1 cellular context compared by ENCODE assay signal in the genomic region with DNA sequence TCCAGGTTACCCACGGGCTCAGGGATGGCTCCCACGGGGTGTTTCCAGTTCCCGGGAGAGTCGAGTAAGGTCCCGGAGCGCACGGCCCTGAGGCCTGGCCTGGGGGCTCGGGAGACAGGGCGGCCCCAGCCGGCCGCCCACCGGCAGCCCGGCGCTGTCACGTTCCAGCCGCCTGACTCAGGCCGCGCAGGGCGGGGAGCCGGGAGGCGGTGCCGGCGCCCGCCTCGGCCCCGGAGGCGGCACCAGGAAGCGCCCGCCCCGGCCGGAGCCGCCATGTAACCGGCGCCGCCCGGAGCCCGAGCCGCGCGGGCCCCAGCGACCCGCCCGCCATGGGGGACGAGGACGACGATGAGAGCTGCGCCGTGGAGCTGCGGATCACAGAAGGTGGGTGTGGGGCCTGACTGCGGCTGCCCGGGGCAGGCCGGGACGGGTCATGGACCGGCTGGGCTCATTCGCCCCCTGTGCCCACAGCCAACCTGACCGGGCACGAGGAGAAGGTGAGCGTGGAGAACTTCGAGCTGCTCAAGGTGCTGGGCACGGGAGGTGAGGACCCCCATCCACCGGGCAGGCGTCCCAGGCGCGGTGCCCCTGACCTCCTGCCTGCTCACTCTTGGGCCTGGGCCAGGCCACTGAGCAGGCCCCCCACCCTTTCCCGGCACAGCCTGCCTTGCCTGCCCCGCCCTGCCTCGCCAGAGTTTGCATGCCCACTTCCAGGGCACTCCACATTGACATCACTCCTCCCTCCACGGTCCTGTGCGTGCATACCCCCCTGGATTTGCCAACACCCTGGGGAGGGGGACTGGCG.
TF ChIP-seq lines count a peak whose summit lies in the region.

TSS of gene RPS6KA4 (plus strand) at position 256 of the 805 bp plus-strand sequence. CDS start at position 330, 74 bp downstream.

TF ChIP-seq in GM12878, 131 proteins besides CTCF, POLR2A, EP300 and RAD21 (continued from another document):
- TF ChIP-seq CUX1 (IDR thresholded peaks at IDR 0.05; ENCODE audit: insufficient replicate concordance, low read depth, low read length), result no peak
